Comparison of ENCODE assay signal across 12 cellular contexts in genomic region chr1:244672961-244673695, GRCh38. TPM values are rescaled to one million over a fixed set of nuclear protein-coding genes. Genes with fewer than 3 reads are reported as not detected.
DNase-seq lines count a peak whose midpoint lies in the region; ATAC-seq and TF ChIP-seq lines count a peak whose summit lies in the region.
"Had no signal": no experiment of that assay in that cellular context is flagged by ENCODE, and none has a peak within 500 bp of the region (broad histone marks: within the 10 kb centered on the region; RNA-seq: fewer than 3 reads in every experiment).

No MANE protein-coding gene starts in this region.

- no peak for TF ChIP-seq CTCF in upper lobe of left lung (IDR thresholded peaks at IDR 0.05)

- no peak overlapping the region for H4K91ac ChIP-seq in mesenchymal stem cell (ENCODE audit: low read length)

- no peak overlapping the region for H3K27ac ChIP-seq in mesenchymal stem cell (ENCODE audit: low read length, poor library complexity, severe bottlenecking)
- H3K27ac ChIP-seq in upper lobe of left lung: peak overlapping the region in 3 of 4 donors; percentile 41 to 47 (median 43)
- H3K27ac ChIP-seq: 22Rv1 had no signal

- H3K27ac Mint-ChIP-seq in activated naive CD4-positive, alpha-beta T cell treated with anti-CD3 and anti-CD28 coated beads, Interleukin-2, amount 50 U/mL, for 72 hours: no peak overlapping the region

- peak overlapping the region; percentile 7 for H3K9ac ChIP-seq in mesenchymal stem cell (ENCODE audit: low read length)

- H2BK5ac ChIP-seq in mesenchymal stem cell (ENCODE audit: low read depth, low read length, poor library complexity, severe bottlenecking): no peak overlapping the region

- H2BK12ac ChIP-seq in mesenchymal stem cell (ENCODE audit: low read length in 2 of 2): no peak overlapping the region

- no peak overlapping the region for H3K4ac ChIP-seq in mesenchymal stem cell (ENCODE audit: low read depth in 1 of 2, low read length in 2 of 2)

- H3K23ac ChIP-seq in mesenchymal stem cell (ENCODE audit: low read length in 2 of 2): no peak overlapping the region

- H4K8ac ChIP-seq in mesenchymal stem cell (ENCODE audit: low read length): no peak overlapping the region

- no peak overlapping the region for H2BK120ac ChIP-seq in mesenchymal stem cell (ENCODE audit: low read depth, low read length)

- no peak for TF ChIP-seq EP300 in upper lobe of left lung (IDR thresholded peaks at IDR 0.05)

- H3K4me2 ChIP-seq in mesenchymal stem cell (ENCODE audit: low read length, poor library complexity, severe bottlenecking): no peak overlapping the region

- H2AK5ac ChIP-seq in mesenchymal stem cell (ENCODE audit: low read length, severe bottlenecking): no peak overlapping the region

- DNase-seq in NCI-H2171 treated with DMSO at 0.1 percent for 48 hours (lab: John Stamatoyannopoulos, UW) (peak; percentile 8), NCI-H2171 (lab: John Stamatoyannopoulos, UW) (no peak), dedifferentiated amniotic fluid mesenchymal stem cell (ENCODE audit: extremely low spot score) (peak; percentile 72), mesenchymal stem cell (no peak), upper lobe of left lung (no peak), DMS153 treated with DMSO at 0.1 percent for 48 hours (lab: John Stamatoyannopoulos, UW; ENCODE audit: unreplicated experiment) (no peak), SK-N-DZ (ENCODE audit: low spot score) (no peak)
- DNase-seq in activated naive CD4-positive, alpha-beta T cell treated with anti-CD3 and anti-CD28 coated beads, Interleukin-2, amount 50 U/mL, for 72 hours (ENCODE audit: low spot score in 2 of 2): no peak
- DNase-seq: esophagus squamous epithelium, NCI-H1417, T-helper 9 cell had no signal

- H3K18ac ChIP-seq in mesenchymal stem cell (ENCODE audit: low read depth in 1 of 2, low read length in 2 of 2): no peak overlapping the region

- peaks cover 12% of the 10 kb centered on the region for H3K79me1 ChIP-seq in mesenchymal stem cell (replicated peaks; ENCODE audit: low read length, poor library complexity, severe bottlenecking)

- no peak for ATAC-seq in upper lobe of left lung (ENCODE audit: low FRiP score in 2 of 2)
- no peak for ATAC-seq in activated naive CD4-positive, alpha-beta T cell treated with anti-CD3 and anti-CD28 coated beads, Interleukin-2, amount 50 U/mL, for 72 hours

- 34% methylated on average over 2 of the region's 4 CpGs for WGBS in mesenchymal stem cell
- 52 to 55% methylated on average over 4 of the region's 4 CpGs for WGBS in upper lobe of left lung, 2 donors

- TF ChIP-seq POLR2A in upper lobe of left lung (IDR thresholded peaks at IDR 0.05): no peak

- H3K4me1 ChIP-seq in mesenchymal stem cell (ENCODE audit: control insufficient read depth, insufficient read depth, low read depth, low read length) (peaks cover 1% of the 10 kb centered on the region), upper lobe of left lung (peaks cover 0 to 11% (median under 1%) of the 10 kb centered on the region in 4 donors)

- H3K4me3 ChIP-seq in mesenchymal stem cell (ENCODE audit: insufficient read depth in 1 of 2, low read depth in 1 of 2, low read length in 2 of 2): peak overlapping the region in 1 of 2 experiments; percentile 30
- H3K4me3 ChIP-seq in upper lobe of left lung: no peak overlapping the region
- H3K4me3 ChIP-seq: esophagus squamous epithelium had no signal

- H3K27me3 ChIP-seq in mesenchymal stem cell (ENCODE audit: control insufficient read depth in 1 of 2, insufficient read depth in 1 of 2, low read length in 2 of 2) (no peaks in the 10 kb centered on the region), upper lobe of left lung (no peaks in the 10 kb centered on the region)
- H3K27me3 ChIP-seq: esophagus squamous epithelium had no signal

- H3K36me3 ChIP-seq in mesenchymal stem cell (ENCODE audit: control insufficient read depth in 1 of 2, insufficient read depth in 2 of 2, low read depth in 1 of 2, low read length in 2 of 2): peaks cover 0 to 4% of the 10 kb centered on the region in 2 experiments
- H3K36me3 ChIP-seq in upper lobe of left lung: no peaks in the 10 kb centered on the region
- H3K36me3 ChIP-seq: esophagus squamous epithelium had no signal

- no peak overlapping the region for H3K14ac ChIP-seq in mesenchymal stem cell (ENCODE audit: low read length in 2 of 2)

- no peak overlapping the region for H2BK15ac ChIP-seq in mesenchymal stem cell (ENCODE audit: low read depth, poor library complexity, severe bottlenecking)

- H3K9me3 ChIP-seq in mesenchymal stem cell (ENCODE audit: control insufficient read depth, low read length) (no peaks in the 10 kb centered on the region), upper lobe of left lung (no peaks in the 10 kb centered on the region)
- H3K9me3 ChIP-seq: esophagus squamous epithelium had no signal

- no peak overlapping the region for H2AFZ ChIP-seq in mesenchymal stem cell (ENCODE audit: low read depth, low read length)

- H3K9me3 Mint-ChIP-seq in activated naive CD4-positive, alpha-beta T cell treated with anti-CD3 and anti-CD28 coated beads, Interleukin-2, amount 50 U/mL, for 72 hours: no peaks in the 10 kb centered on the region

- H3K36me3 Mint-ChIP-seq in activated naive CD4-positive, alpha-beta T cell treated with anti-CD3 and anti-CD28 coated beads, Interleukin-2, amount 50 U/mL, for 72 hours: peaks cover 5 to 22% of the 10 kb centered on the region in 2 donors

RNA-seq across cellular contexts. Expression of gene DESI2, which starts 20.2 kb away (rescaled TPM):
- polyA plus RNA-seq in mesenchymal stem cell (2013, experiment 1 of 2): 29.9 TPM
- 29.7 TPM for polyA plus RNA-seq in mesenchymal stem cell (2013, experiment 2 of 2)
- 100 to 1,000 TPM in 1 of 6 donors, 10 to 100 TPM in 5; 40.4 to 103 (median 54.5) TPM for total RNA-seq in upper lobe of left lung
- 31.7 and 32.7 TPM in 2 replicates for polyA plus RNA-seq in SK-N-DZ (2014; cell fraction: cytosol; rRNA removed)
- 22.8 and 24.7 TPM in 2 replicates for polyA plus RNA-seq in SK-N-DZ (2014; cell fraction: nucleus; rRNA removed)
- total RNA-seq in activated naive CD4-positive, alpha-beta T cell treated with anti-CD3 and anti-CD28 coated beads, Interleukin-2, amount 50 U/mL, for 72 hours: 10 to 100 TPM; 28.1 to 47.5 TPM

Comparison
In these comparisons a context has a peak if more than half of its experiments do, and no peak if none do; other contexts are left out.
1. DNase-seq: peak in NCI-H2171 treated with DMSO at 0.1 percent for 48 hours (single experiment) and dedifferentiated amniotic fluid mesenchymal stem cell (single experiment); none in NCI-H2171 (single experiment), mesenchymal stem cell (single experiment), upper lobe of left lung (0 of 2), DMS153 treated with DMSO at 0.1 percent for 48 hours (single experiment), SK-N-DZ (single experiment) and activated naive CD4-positive, alpha-beta T cell treated with anti-CD3 and anti-CD28 coated beads, Interleukin-2, amount 50 U/mL, for 72 hours (0 of 2).